ENCODE assay signal across 18 cellular contexts in the genomic region with DNA sequence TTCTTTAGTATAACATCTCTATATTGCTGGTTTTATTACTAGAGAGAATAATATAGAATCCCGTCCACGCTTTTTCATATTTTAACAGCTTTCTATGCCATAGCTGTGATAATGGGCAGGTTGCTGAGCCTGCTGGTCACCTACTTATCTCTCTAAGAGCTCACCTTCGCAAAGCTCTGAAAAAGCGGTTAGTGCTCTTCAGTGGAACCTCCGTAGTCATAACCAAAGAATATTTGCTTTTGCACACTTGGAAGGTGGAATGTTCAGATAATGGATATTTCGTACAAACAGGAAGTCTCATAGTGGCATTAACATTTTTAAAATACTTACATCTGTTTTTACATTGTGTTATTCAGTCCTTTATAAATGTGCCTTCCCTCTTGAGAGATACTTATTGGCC.
A peak's percentile ranks its signal among the peaks of the same experiment; 100 is the strongest.
DNase-seq lines count a peak whose midpoint lies in the region; ATAC-seq lines count a peak whose summit lies in the region.
"Had no signal": no experiment of that assay in that cellular context is flagged by ENCODE, and none has a peak within 500 bp of the region (broad histone marks: within the 10 kb centered on the region; RNA-seq: fewer than 3 reads in every experiment).

No MANE protein-coding gene starts in this region.

- no peak overlapping the region for H3K14ac ChIP-seq in neuronal stem cell (ENCODE audit: low read length)

- peak overlapping the region; percentile 63 for H2AFZ ChIP-seq in neuronal stem cell (ENCODE audit: low read length)

- no peak overlapping the region for H2AK5ac ChIP-seq in neuronal stem cell (ENCODE audit: low read depth, low read length)

- H3K79me1 ChIP-seq in neuronal stem cell (ENCODE audit: low read depth, low read length) = no peaks in the 10 kb centered on the region

- H3K4me3 ChIP-seq in neuronal stem cell (ENCODE audit: low read length in 2 of 2) = no peak overlapping the region
- H3K4me3 ChIP-seq: BLaER1 treated with 17β-estradiol and CSF1 and Interleukin-3, amounts not matched to agents 10 nM and 100 nM had no signal

- no peak overlapping the region for H4K8ac ChIP-seq in neuronal stem cell (ENCODE audit: low read depth, low read length)

- no CpG with 5 or more reads among the region's 6 CpGs for WGBS in neuronal stem cell (ENCODE audit: extremely low coverage in 2 of 2, insufficient read length in 2 of 2, insufficient replicate concordance in 1 of 2), 2 donors

- no peak overlapping the region for H2BK15ac ChIP-seq in neuronal stem cell (ENCODE audit: low read length)

- peaks cover 0 to 6% of the 10 kb centered on the region in 2 donors for H3K4me1 ChIP-seq in neuronal stem cell (ENCODE audit: control insufficient read depth in 2 of 2, insufficient read depth in 1 of 2, low read depth in 1 of 2, low read length in 2 of 2)
- H3K4me1 ChIP-seq: BLaER1 treated with 17β-estradiol and CSF1 and Interleukin-3, amounts not matched to agents 10 nM and 100 nM; Caco-2 had no signal

- no peak overlapping the region for H3K18ac ChIP-seq in neuronal stem cell (ENCODE audit: low read length)

- no peak overlapping the region for H3K23ac ChIP-seq in neuronal stem cell (ENCODE audit: low read depth, low read length, poor library complexity)

- no peak overlapping the region for H2BK120ac ChIP-seq in neuronal stem cell (ENCODE audit: low read depth, low read length)

- H2BK5ac ChIP-seq in neuronal stem cell (ENCODE audit: low read length) = no peak overlapping the region

- no peak for ATAC-seq in HG03460 (IDR thresholded peaks at IDR 0.05; ENCODE audit: unreplicated experiment)
- no peak for ATAC-seq in GM18858 (IDR thresholded peaks at IDR 0.05; ENCODE audit: unreplicated experiment)
- ATAC-seq: CD8-positive, alpha-beta T cell had no signal

- no peak overlapping the region for H3K27ac ChIP-seq in neuronal stem cell (replicated peaks; ENCODE audit: low read length)
- H3K27ac ChIP-seq: BLaER1 treated with 17β-estradiol and CSF1 and Interleukin-3, amounts not matched to agents 10 nM and 100 nM; C4-2B had no signal

- no peak overlapping the region for H3K4me2 ChIP-seq in neuronal stem cell (ENCODE audit: insufficient read depth, low read length, poor library complexity, severe bottlenecking)
- H3K4me2 ChIP-seq: BLaER1 treated with 17β-estradiol and CSF1 and Interleukin-3, amounts not matched to agents 10 nM and 100 nM had no signal

- H3K9me3 ChIP-seq in neuronal stem cell (replicated peaks in 1 of 2; ENCODE audit: control insufficient read depth in 2 of 2, insufficient read depth in 1 of 2, low read depth in 1 of 2, low read length in 2 of 2) = no peaks in the 10 kb centered on the region
- H3K9me3 ChIP-seq: Caco-2 had no signal

- H2BK12ac ChIP-seq in neuronal stem cell (ENCODE audit: low read length) = no peak overlapping the region

- no peak overlapping the region for H3K9ac ChIP-seq in neuronal stem cell (ENCODE audit: low read depth, low read length, poor library complexity)
- H3K9ac ChIP-seq: BLaER1 treated with 17β-estradiol and CSF1 and Interleukin-3, amounts not matched to agents 10 nM and 100 nM had no signal

- H3K27me3 ChIP-seq in neuronal stem cell (ENCODE audit: control insufficient read depth in 3 of 3, insufficient read depth in 3 of 3, low read depth in 1 of 3, low read length in 3 of 3) = no peaks in the 10 kb centered on the region
- H3K27me3 ChIP-seq: BLaER1 treated with 17β-estradiol and CSF1 and Interleukin-3, amounts not matched to agents 10 nM and 100 nM had no signal

- H3K4ac ChIP-seq in neuronal stem cell (ENCODE audit: low read length) = no peak overlapping the region

- no peak overlapping the region for H4K91ac ChIP-seq in neuronal stem cell (ENCODE audit: low read depth, low read length, poor library complexity)

- DNase-seq in DMS53 treated with DMSO at 0.1 percent for 48 hours (lab: John Stamatoyannopoulos, UW; ENCODE audit: unreplicated experiment) (peak; percentile 50), NCI-H345 treated with DMSO at 0.1 percent for 48 hours (lab: John Stamatoyannopoulos, UW; ENCODE audit: unreplicated experiment) (peak; percentile 32), NCI-H510A treated with DMSO at 0.1 percent for 48 hours (lab: John Stamatoyannopoulos, UW) (peak; percentile 41), neuronal stem cell (ENCODE audit: low spot score) (no peak), NCI-H2029 (lab: John Stamatoyannopoulos, UW) (no peak), Ammon's horn (ENCODE audit: low spot score) (no peak)
- DNase-seq: 8988T; ACHN; Caco-2; Calu3; CD4-positive, alpha-beta T cell; CD8-positive, alpha-beta T cell; DMS79 treated with DMSO at 0.1 percent for 48 hours; GF-D8 had no signal

- no peaks in the 10 kb centered on the region for H3K36me3 ChIP-seq in neuronal stem cell (replicated peaks in 1 of 2; ENCODE audit: control insufficient read depth in 2 of 2, insufficient read depth in 2 of 2, low read length in 2 of 2)
- H3K36me3 ChIP-seq: BLaER1 treated with 17β-estradiol and CSF1 and Interleukin-3, amounts not matched to agents 10 nM and 100 nM had no signal

Comparison
In these comparisons a context has a peak if more than half of its experiments do, and no peak if none do; other contexts are left out.
1. DNase-seq: peak in DMS53 treated with DMSO at 0.1 percent for 48 hours (single experiment), NCI-H345 treated with DMSO at 0.1 percent for 48 hours (single experiment) and NCI-H510A treated with DMSO at 0.1 percent for 48 hours (single experiment); none in neuronal stem cell (single experiment), NCI-H2029 (single experiment) and Ammon's horn (single experiment).